In the genomic region with DNA sequence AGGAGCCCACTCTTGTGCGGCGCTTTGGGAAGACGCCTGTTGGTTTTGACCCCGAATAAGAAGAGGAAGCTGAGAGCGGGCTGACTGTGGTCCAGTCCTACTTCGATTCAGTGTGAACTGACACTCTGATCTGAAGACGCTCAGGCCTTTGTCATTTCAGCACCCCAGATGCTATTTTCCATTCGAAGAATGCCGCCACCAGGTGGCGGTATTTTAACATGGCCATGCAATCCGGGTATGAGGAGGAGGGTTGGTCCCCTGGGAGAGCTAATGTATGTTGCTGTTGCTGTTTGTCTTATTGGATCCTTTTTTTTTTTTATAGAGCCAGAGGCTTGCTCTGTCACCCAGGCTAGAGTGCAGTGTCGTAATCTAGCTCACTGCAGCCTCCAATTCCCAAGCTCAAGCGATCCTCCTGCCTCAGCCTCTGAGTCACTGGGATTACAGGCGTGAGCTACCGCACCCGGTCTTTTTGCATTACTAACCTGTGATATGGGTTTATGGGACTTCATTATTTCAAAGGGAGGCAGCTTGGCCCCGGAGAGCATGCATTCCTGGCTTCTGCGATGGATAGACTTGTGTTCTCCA, we compare ENCODE assay signal across 8 cellular contexts. TPM values are rescaled to one million over a fixed set of nuclear protein-coding genes. Genes with fewer than 3 reads are reported as not detected.
DNase-seq lines count a peak whose midpoint lies in the region; ATAC-seq, FAIRE-seq and TF ChIP-seq lines count a peak whose summit lies in the region.

No MANE protein-coding gene starts in this region.

- WGBS in A549 (ENCODE audit: missing lambda C conversion rate) = 15% methylated on average over 15 of the region's 18 CpGs

- POLR2A ChIA-PET in A549 (lab: Yijun Ruan, JAX) = interaction anchor here (0.6 to 2.7 kb wide), 11 partner anchors 9 to 309 kb away, joined by 3 to 20 read pairs (median 5); a partner anchor contains a TSS

- no peak for FAIRE-seq in A549 (lab: Jason Lieb, UNC)

- H3K36me3 ChIP-seq in colonic mucosa = no peaks in the 10 kb centered on the region

- no peak for TF ChIP-seq POLR2A in A549 (IDR thresholded peaks at IDR 0.05; ENCODE audit: low read length)

- DNase-seq in A549 (ENCODE audit: low read depth in 1 of 2, low spot score in 1 of 2) (peak; percentile 76 to 86), NCI-H446 treated with DMSO at 0.1 percent for 48 hours (lab: John Stamatoyannopoulos, UW) (peak; percentile 83), colonic mucosa (peak; percentile 92), left kidney (ENCODE audit: low read depth, low spot score) (peak; percentile 97)
- peak; percentile 81 to 86 for DNase-seq in activated CD4-positive, alpha-beta T cell treated with anti-CD3 and anti-CD28 coated beads for 24 hours (ENCODE audit: low read depth in 2 of 2)
- peak; percentile 91 to 92 for DNase-seq in stimulated activated CD4-positive, alpha-beta T cell treated with anti-CD3 and anti-CD28 coated beads, Interleukin-2, amount 100 ng/mL, for 24 hours

- H3K4me1 ChIP-seq in A549 = peaks cover 8% of the 10 kb centered on the region; the same call in 1 of the 3 replicates
- H3K4me1 ChIP-seq in colonic mucosa = peaks cover 6% of the 10 kb centered on the region

- peak; percentile 69 for TF ChIP-seq RAD21 in A549 (conservative IDR thresholded peaks at IDR 0.05 in 1 of 2, IDR thresholded peaks at IDR 0.05 in 1 of 2)

- H3K27ac ChIP-seq in A549 (peak overlapping the region; percentile 82 to 89), colonic mucosa (peak overlapping the region; percentile 48)

- H3K4me2 ChIP-seq in A549 = peak overlapping the region; percentile 98

- H3K9me3 ChIP-seq in A549 = no peaks in the 10 kb centered on the region; the same call in 2 of the 3 replicates
- no peaks in the 10 kb centered on the region for H3K9me3 ChIP-seq in colonic mucosa

- peak overlapping the region; percentile 40 to 87 for H3K9ac ChIP-seq in colonic mucosa (ENCODE audit: low read depth in 2 of 2, low read length in 2 of 2)

- no peak for TF ChIP-seq EP300 in A549 (IDR thresholded peaks at IDR 0.05)

- peak; percentile 87 for TF ChIP-seq CTCF in A549 (IDR thresholded peaks at IDR 0.05)
- TF ChIP-seq CTCF in colonic mucosa (IDR thresholded peaks at IDR 0.05) = peak; percentile 79

- H3K4me3 ChIP-seq in A549 (peak overlapping the region; percentile 72), colonic mucosa (peak overlapping the region; percentile 47)

- H3K27me3 ChIP-seq in colonic mucosa = no peaks in the 10 kb centered on the region

- intact Hi-C loops in colonic mucosa (cut with DNase I) = no loop called here

- CTCF ChIA-PET in A549 (lab: Yijun Ruan, JAX) = interaction anchor here (0.6 to 7.3 kb wide), 40 partner anchors 9 to 1578 kb away, joined by 3 to 64 read pairs (median 4); a partner anchor contains a TSS

- ATAC-seq in A549 (peak; percentile 79 to 84), GM18520 (IDR thresholded peaks at IDR 0.05; ENCODE audit: unreplicated experiment) (peak; percentile 15), HG03439 (IDR thresholded peaks at IDR 0.05; ENCODE audit: unreplicated experiment) (peak; percentile 31)

TF ChIP-seq in A549, 52 proteins besides CTCF, POLR2A, EP300 and RAD21:
- TF ChIP-seq GATA3 (IDR thresholded peaks at IDR 0.05; ENCODE audit: borderline replicate concordance) = no peak
- TF ChIP-seq SMC3 (IDR thresholded peaks at IDR 0.05) = peak; percentile 76
- TF ChIP-seq, protein P1, sequence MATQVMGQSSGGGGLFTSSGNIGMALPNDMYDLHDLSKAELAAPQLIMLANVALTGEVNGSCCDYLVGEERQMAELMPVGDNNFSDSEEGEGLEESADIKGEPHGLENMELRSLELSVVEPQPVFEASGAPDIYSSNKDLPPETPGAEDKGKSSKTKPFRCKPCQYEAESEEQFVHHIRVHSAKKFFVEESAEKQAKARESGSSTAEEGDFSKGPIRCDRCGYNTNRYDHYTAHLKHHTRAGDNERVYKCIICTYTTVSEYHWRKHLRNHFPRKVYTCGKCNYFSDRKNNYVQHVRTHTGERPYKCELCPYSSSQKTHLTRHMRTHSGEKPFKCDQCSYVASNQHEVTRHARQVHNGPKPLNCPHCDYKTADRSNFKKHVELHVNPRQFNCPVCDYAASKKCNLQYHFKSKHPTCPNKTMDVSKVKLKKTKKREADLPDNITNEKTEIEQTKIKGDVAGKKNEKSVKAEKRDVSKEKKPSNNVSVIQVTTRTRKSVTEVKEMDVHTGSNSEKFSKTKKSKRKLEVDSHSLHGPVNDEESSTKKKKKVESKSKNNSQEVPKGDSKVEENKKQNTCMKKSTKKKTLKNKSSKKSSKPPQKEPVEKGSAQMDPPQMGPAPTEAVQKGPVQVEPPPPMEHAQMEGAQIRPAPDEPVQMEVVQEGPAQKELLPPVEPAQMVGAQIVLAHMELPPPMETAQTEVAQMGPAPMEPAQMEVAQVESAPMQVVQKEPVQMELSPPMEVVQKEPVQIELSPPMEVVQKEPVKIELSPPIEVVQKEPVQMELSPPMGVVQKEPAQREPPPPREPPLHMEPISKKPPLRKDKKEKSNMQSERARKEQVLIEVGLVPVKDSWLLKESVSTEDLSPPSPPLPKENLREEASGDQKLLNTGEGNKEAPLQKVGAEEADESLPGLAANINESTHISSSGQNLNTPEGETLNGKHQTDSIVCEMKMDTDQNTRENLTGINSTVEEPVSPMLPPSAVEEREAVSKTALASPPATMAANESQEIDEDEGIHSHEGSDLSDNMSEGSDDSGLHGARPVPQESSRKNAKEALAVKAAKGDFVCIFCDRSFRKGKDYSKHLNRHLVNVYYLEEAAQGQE (IDR thresholded peaks at IDR 0.05) = peak; percentile 25; the same call in 1 of the 2 replicates
- TF ChIP-seq KDM1A (IDR thresholded peaks at IDR 0.05; ENCODE audit: low read depth) = no peak
- no peak for TF ChIP-seq TFCP2L1 (CRISPR knock-in tag; IDR thresholded peaks at IDR 0.05)

RNA-seq across cellular contexts. Expression of a gene that starts 0.8 kb away (rescaled TPM):
- 23.0 and 53.2 TPM in 2 replicates for polyA plus RNA-seq in A549 (2011; rRNA removed)
- polyA plus RNA-seq in A549 (2012; cell fraction: cytosol; rRNA removed) = 69.3 and 79.1 TPM in 2 replicates
- 132 and 180 TPM in 2 replicates for polyA plus RNA-seq in A549 (2012; cell fraction: nucleus; rRNA removed)
- 29.7 to 37.9 TPM (median 33.4 TPM) in 3 replicates for polyA plus RNA-seq in A549 (2017; fragmentation: RNase III; extraction: RNeasy Plus Mini Kit Qiagen cat#74134 plus additional on column Dnase treatment)
- polyA minus RNA-seq in A549 (2011; rRNA and poly(A)+ RNA removed) = 22.9 and 24.2 TPM in 2 replicates
- 100 to 1,000 TPM in 1 of 2 donors, 10 to 100 TPM in 1; 50.8 to 118 TPM for total RNA-seq in colonic mucosa

RNA-seq across cellular contexts. Expression of a gene that starts 18.3 kb away (rescaled TPM):
- polyA plus RNA-seq in A549 (2011; rRNA removed) = 0.79 and 1.2 TPM in 2 replicates
- 10.8 and 16.5 TPM in 2 replicates for polyA plus RNA-seq in A549 (2012; cell fraction: cytosol; rRNA removed)
- 11.0 and 16.2 TPM in 2 replicates for polyA plus RNA-seq in A549 (2012; cell fraction: nucleus; rRNA removed)
- polyA plus RNA-seq in A549 (2017; fragmentation: RNase III; extraction: RNeasy Plus Mini Kit Qiagen cat#74134 plus additional on column Dnase treatment) = 7.9 to 10.7 TPM (median 9.9 TPM) in 3 replicates
- polyA minus RNA-seq in A549 (2011; rRNA and poly(A)+ RNA removed) = 0.33 and 0.78 TPM in 2 replicates
- total RNA-seq in colonic mucosa = 1 to 10 TPM; 1.5 to 4.4 TPM

RNA-seq across cellular contexts. Expression of a gene that starts 24.1 kb away (rescaled TPM):
- polyA plus RNA-seq in A549 (2011; rRNA removed) = 8.8 and 9.2 TPM in 2 replicates
- polyA plus RNA-seq in A549 (2012; cell fraction: cytosol; rRNA removed) = 17.1 and 22.8 TPM in 2 replicates
- 20.9 and 24.4 TPM in 2 replicates for polyA plus RNA-seq in A549 (2012; cell fraction: nucleus; rRNA removed)
- polyA plus RNA-seq in A549 (2017; fragmentation: RNase III; extraction: RNeasy Plus Mini Kit Qiagen cat#74134 plus additional on column Dnase treatment) = 13.4 to 13.8 TPM (median 13.8 TPM) in 3 replicates
- 8.2 and 10.5 TPM in 2 replicates for polyA minus RNA-seq in A549 (2011; rRNA and poly(A)+ RNA removed)
- total RNA-seq in colonic mucosa = 10 to 100 TPM; 13.4 to 15.4 TPM

RNA-seq across cellular contexts. Expression of a gene that starts 29.6 kb away (rescaled TPM):
- polyA plus RNA-seq in A549 (2011; rRNA removed) = 0.21 and 0.40 TPM in 2 replicates
- 1.2 and 2.0 TPM in 2 replicates for polyA plus RNA-seq in A549 (2012; cell fraction: cytosol; rRNA removed)
- polyA plus RNA-seq in A549 (2012; cell fraction: nucleus; rRNA removed) = 1.2 and 3.0 TPM in 2 replicates
- 0.70 to 1.4 TPM (median 1.2 TPM) in 3 replicates for polyA plus RNA-seq in A549 (2017; fragmentation: RNase III; extraction: RNeasy Plus Mini Kit Qiagen cat#74134 plus additional on column Dnase treatment)
- polyA minus RNA-seq in A549 (2011; rRNA and poly(A)+ RNA removed) = 0.39 TPM in 1 of 2 replicates, not detected in the other
- total RNA-seq in colonic mucosa = not detected

RNA-seq across cellular contexts. Expression of a gene that starts 40.6 kb away (rescaled TPM):
- polyA plus RNA-seq in A549 (2011; rRNA removed) (5.5 TPM in 2 replicates), A549 (2017; fragmentation: RNase III; extraction: RNeasy Plus Mini Kit Qiagen cat#74134 plus additional on column Dnase treatment) (17.4 to 19.4 TPM (median 19.3 TPM) in 3 replicates)
- polyA plus RNA-seq in A549 (2012; cell fraction: cytosol; rRNA removed) = 9.3 and 12.9 TPM in 2 replicates
- 37.3 and 41.7 TPM in 2 replicates for polyA plus RNA-seq in A549 (2012; cell fraction: nucleus; rRNA removed)
- polyA minus RNA-seq in A549 (2011; rRNA and poly(A)+ RNA removed) = 6.1 and 9.4 TPM in 2 replicates
- 10 to 100 TPM; 26.3 to 38.3 TPM for total RNA-seq in colonic mucosa

Comparison
In these comparisons a context has a peak if more than half of its experiments do, and no peak if none do; other contexts are left out.
1. Peak in every context shown above with its lines: DNase-seq, ATAC-seq, H3K4me3 ChIP-seq and H3K27ac ChIP-seq.
2. ATAC-seq: peak in every context shown above with its lines; median percentile 82 in A549; 31 in HG03439; 15 in GM18520.